In the genomic region with DNA sequence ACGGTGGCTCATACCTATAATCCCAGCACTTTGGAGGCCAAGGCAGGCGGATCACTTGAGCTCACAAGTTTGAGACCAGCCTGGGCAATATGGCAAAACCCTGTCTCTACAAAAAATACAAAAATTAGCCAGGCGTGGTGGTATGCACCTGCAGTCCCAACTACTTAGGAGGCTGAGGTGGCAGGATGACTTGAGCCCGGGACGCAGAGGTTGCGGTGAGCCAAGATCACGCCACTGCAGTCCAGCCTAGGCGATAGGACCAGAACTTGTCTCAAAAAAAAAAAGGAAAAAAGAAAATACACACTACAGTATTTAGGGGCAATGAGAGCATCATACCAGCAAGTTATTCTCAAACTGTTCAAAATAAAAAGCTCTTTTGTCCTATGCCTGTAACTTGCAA, we compare ENCODE assay signal across 1 cellular context.
TF ChIP-seq lines count a peak whose summit lies in the region.

No MANE protein-coding gene starts in this region.

TF ChIP-seq in GM12878, 131 proteins besides CTCF, POLR2A, EP300 and RAD21:
- TF ChIP-seq RUNX3 (IDR thresholded peaks at IDR 0.05; ENCODE audit: low read length) (peak; percentile 36), KAT2A (conservative IDR thresholded peaks at IDR 0.05; ENCODE audit: control insufficient read depth, low read depth, low read length) (no peak), MLLT1 (IDR thresholded peaks at IDR 0.05) (peak; percentile 45; the same call in 1 of the 2 replicates)
